8 cellular contexts compared by ENCODE assay signal in genomic region chr9:96418920-96419690, GRCh38. TPM values are rescaled to one million over a fixed set of nuclear protein-coding genes. Genes with fewer than 3 reads are reported as not detected.
DNase-seq lines count a peak whose midpoint lies in the region; ATAC-seq and TF ChIP-seq lines count a peak whose summit lies in the region.

No MANE protein-coding gene starts in this region.

- H3K27me3 ChIP-seq in BE2C (no peaks in the 10 kb centered on the region), WERI-Rb-1 (ENCODE audit: insufficient read depth, low read depth, severe bottlenecking) (no peaks in the 10 kb centered on the region), colonic mucosa (no peaks in the 10 kb centered on the region)

- intact Hi-C loops in colonic mucosa (cut with DNase I) (no loop called here), left colon (cut with DNase I, micrococcal nuclease) (no loop called here)

- ATAC-seq in GM19025 (IDR thresholded peaks at IDR 0.05; ENCODE audit: low read depth, unreplicated experiment) (peak; percentile 32), HG03159 (IDR thresholded peaks at IDR 0.05; ENCODE audit: unreplicated experiment) (peak; percentile 28), left colon (peak; percentile 70)

- H3K9me3 ChIP-seq in BE2C (no peaks in the 10 kb centered on the region), WERI-Rb-1 (ENCODE audit: severe bottlenecking) (no peaks in the 10 kb centered on the region), colonic mucosa (no peaks in the 10 kb centered on the region)

- H3K4me1 ChIP-seq in BE2C (peaks cover 9% of the 10 kb centered on the region), colonic mucosa (peaks cover 14% of the 10 kb centered on the region)

- H3K27ac ChIP-seq in WERI-Rb-1 (peak overlapping the region; percentile 99), colonic mucosa (peak overlapping the region; percentile 100)

- TF ChIP-seq CTCF in BE2C (IDR thresholded peaks at IDR 0.05; ENCODE audit: low read depth, low read length) (no peak), WERI-Rb-1 (IDR thresholded peaks at IDR 0.05; ENCODE audit: low read depth, low read length) (no peak), colonic mucosa (IDR thresholded peaks at IDR 0.05) (no peak)

- peak overlapping the region; percentile 80 for H3K4me3 ChIP-seq in BE2C (ENCODE audit: low read depth, low read length)
- peak overlapping the region; percentile 78 for H3K4me3 ChIP-seq in WERI-Rb-1 (ENCODE audit: low read depth, low read length)
- H3K4me3 ChIP-seq in colonic mucosa: peak overlapping the region; percentile 53

- peak overlapping the region; percentile 74 to 82 for H3K9ac ChIP-seq in colonic mucosa (ENCODE audit: low read depth in 2 of 2, low read length in 2 of 2)

- DNase-seq in BE2C (peak; percentile 84), NCI-H2196 (lab: John Stamatoyannopoulos, UW; ENCODE audit: unreplicated experiment) (peak; percentile 60), WERI-Rb-1 (peak; percentile 88), colonic mucosa (peak; percentile 82), left colon (peak; percentile 80 to 85)
- peak; percentile 50 to 70 for DNase-seq in stimulated activated CD4-positive, alpha-beta T cell treated with anti-CD3 and anti-CD28 coated beads, Interleukin-2, amount 100 ng/mL, for 24 hours

- H3K36me3 ChIP-seq in BE2C (no peaks in the 10 kb centered on the region; the same call in 1 of the 2 replicates), WERI-Rb-1 (peaks cover 27% of the 10 kb centered on the region), colonic mucosa (no peaks in the 10 kb centered on the region)

RNA-seq across cellular contexts. Expression of gene ZNF367, which starts 0.9 kb away (rescaled TPM):
- polyA plus RNA-seq in BE2C (2012; ENCODE audit: insufficient read depth, insufficient read length, low read depth): 1.1 TPM
- 10 to 100 TPM in 1 of 2 donors, 1 to 10 TPM in 1; 3.6 to 18.9 TPM for total RNA-seq in colonic mucosa
- 1 to 10 TPM; 1.6 to 3.4 TPM for total RNA-seq in left colon

RNA-seq across cellular contexts. Expression of gene HABP4, which starts 30.9 kb away (rescaled TPM):
- 13.7 TPM for polyA plus RNA-seq in BE2C (2012; ENCODE audit: insufficient read depth, insufficient read length, low read depth)
- total RNA-seq in colonic mucosa (1 to 10 TPM; 2.8 to 4.4 TPM), left colon (1 to 10 TPM; 2.0 to 4.3 TPM)

RNA-seq across cellular contexts. Expression of gene SLC35D2, which starts 35.6 kb away (rescaled TPM):
- 22.0 TPM for polyA plus RNA-seq in BE2C (2012; ENCODE audit: insufficient read depth, insufficient read length, low read depth)
- total RNA-seq in colonic mucosa: 10 to 100 TPM; 57.8 to 95.0 TPM
- total RNA-seq in left colon: 10 to 100 TPM; 90.5 to 94.6 TPM

Comparison
In these comparisons a context has a peak if more than half of its experiments do, and no peak if none do; other contexts are left out.
1. Peak in every context shown above with its lines: DNase-seq, ATAC-seq, H3K4me3 ChIP-seq and H3K27ac ChIP-seq.